In the genomic region with DNA sequence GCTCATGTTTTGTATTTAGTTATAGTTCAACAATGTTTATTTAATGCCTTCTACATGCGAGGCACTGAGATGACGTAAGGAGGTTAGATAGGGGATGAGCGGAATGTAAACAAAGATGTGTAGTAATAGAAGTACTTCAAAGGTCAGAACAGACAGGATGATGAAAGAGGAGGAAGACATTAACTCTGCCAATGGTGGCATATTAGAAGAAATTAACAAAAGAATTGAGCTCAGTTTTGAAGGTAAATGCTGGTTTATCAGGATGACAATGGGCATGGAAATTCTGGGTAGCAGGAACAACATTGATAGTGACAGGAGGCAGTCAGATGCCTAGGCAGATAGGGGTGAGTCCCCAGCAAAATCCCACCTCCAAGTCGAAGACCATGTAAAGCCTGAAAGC, we compare ENCODE assay signal across 12 cellular contexts.
DNase-seq lines count a peak whose midpoint lies in the region; ATAC-seq, FAIRE-seq and TF ChIP-seq lines count a peak whose summit lies in the region.
"Had no signal": no experiment of that assay in that cellular context is flagged by ENCODE, and none has a peak within 500 bp of the region (broad histone marks: within the 10 kb centered on the region; RNA-seq: fewer than 3 reads in every experiment).

No MANE protein-coding gene starts in this region.

- H3K4me3 ChIP-seq in AG04449 (ENCODE audit: low read depth, low read length), result no peak overlapping the region
- H3K4me3 ChIP-seq in HEK293 (ENCODE audit: low read depth, low read length), result no peak overlapping the region
- H3K4me3 ChIP-seq in PC-9, result no peak overlapping the region
- H3K4me3 ChIP-seq in fibroblast of pulmonary artery (replicated peaks; ENCODE audit: low read depth, low read length), result no peak overlapping the region
- no peak overlapping the region for H3K4me3 ChIP-seq in uterus
- H3K4me3 ChIP-seq: lung had no signal

- no peak overlapping the region for H3K27ac ChIP-seq in HEK293 (ENCODE audit: extremely low read depth, low read depth, low read length)
- 0 out of 2 replicates have a peak overlapping the region, but pooled peaks have one; percentile 23 for H3K27ac ChIP-seq in PC-9
- no peak overlapping the region for H3K27ac ChIP-seq in uterus

- no peaks in the 10 kb centered on the region for H3K27me3 ChIP-seq in PC-9 (ENCODE audit: insufficient read depth, low read depth)
- no peaks in the 10 kb centered on the region for H3K27me3 ChIP-seq in uterus

- no peak for FAIRE-seq in GM19239 (lab: Jason Lieb, UNC)

- ATAC-seq in GM21786 (IDR thresholded peaks at IDR 0.05; ENCODE audit: unreplicated experiment), result no peak

- DNase-seq in AG04449 (ENCODE audit: low read depth, low spot score), result peak; percentile 88
- DNase-seq in PC-9, result no peak
- DNase-seq in fibroblast of pulmonary artery (ENCODE audit: low read depth), result peak; percentile 82
- no peak for DNase-seq in uterus
- no peak for DNase-seq in GM19239 (ENCODE audit: insufficient read length, low spot score)
- no peak for DNase-seq in KG1 (lab: John Stamatoyannopoulos, UW)
- DNase-seq: cortex of kidney, NCI-H187, occipital lobe had no signal

- POLR2A ChIA-PET in AG04449 (lab: Yijun Ruan, JAX) (interaction anchor here (0.7 kb wide), 1 partner anchor 27 kb away, joined by 3 read pairs; no protein-coding TSS in a partner anchor), HEK293 (lab: Yijun Ruan, JAX) (no interaction called here), PC-9 (lab: Charles Lee; ENCODE audit: unreplicated experiment) (interaction anchor here (0.7 kb wide), 1 partner anchor 11 kb away, joined by 4 read pairs; no protein-coding TSS in a partner anchor)

- CTCF ChIA-PET in AG04449 (lab: Yijun Ruan, JAX) (interaction anchor here (1.2 to 1.4 kb wide), 2 partner anchors 11 to 225 kb away, joined by 3 read pairs; no protein-coding TSS in a partner anchor), HEK293 (lab: Yijun Ruan, JAX) (interaction anchor here (0.6 to 1.0 kb wide), 2 partner anchors 41 to 105 kb away, joined by 3 read pairs; no protein-coding TSS in a partner anchor), PC-9 (lab: Charles Lee) (no interaction called here)

- H3K4me1 ChIP-seq in HEK293 (ENCODE audit: control insufficient read depth, insufficient read depth, low read length), result no peaks in the 10 kb centered on the region
- peaks cover 54% of the 10 kb centered on the region for H3K4me1 ChIP-seq in PC-9 (replicated peaks; ENCODE audit: insufficient read depth)
- no peaks in the 10 kb centered on the region for H3K4me1 ChIP-seq in uterus

- H3K36me3 ChIP-seq in HEK293 (ENCODE audit: control insufficient read depth in 2 of 2, insufficient read depth in 1 of 2, low read length in 2 of 2) (no peaks in the 10 kb centered on the region), PC-9 (ENCODE audit: low read depth) (no peaks in the 10 kb centered on the region), uterus (no peaks in the 10 kb centered on the region)

- no peak overlapping the region for H3K4me2 ChIP-seq in PC-9

- H3K9me2 ChIP-seq in PC-9 (ENCODE audit: insufficient read depth), result no peaks in the 10 kb centered on the region

- no peaks in the 10 kb centered on the region for H4K20me1 ChIP-seq in PC-9 (ENCODE audit: insufficient read depth)

- H3F3A ChIP-seq in PC-9 (ENCODE audit: insufficient read depth, low read depth), result peaks cover 23% of the 10 kb centered on the region

- no peaks in the 10 kb centered on the region for H3K9me3 ChIP-seq in HEK293 (ENCODE audit: control insufficient read depth, insufficient read depth, low read depth, low read length)
- peaks cover 3% of the 10 kb centered on the region; the same call in 1 of the 2 replicates for H3K9me3 ChIP-seq in PC-9 (ENCODE audit: insufficient read depth, low read depth)
- H3K9me3 ChIP-seq in uterus, result no peaks in the 10 kb centered on the region

- H2AFZ ChIP-seq in PC-9, result no peak overlapping the region

- no peaks in the 10 kb centered on the region for H3K79me2 ChIP-seq in PC-9 (ENCODE audit: low read depth)

- TF ChIP-seq POLR2A in uterus (IDR thresholded peaks at IDR 0.05), result no peak

- TF ChIP-seq CTCF in AG04449 (IDR thresholded peaks at IDR 0.05; ENCODE audit: insufficient read depth, low read length, missing control alignments), result no peak
- no peak for TF ChIP-seq CTCF in HEK293 (tag by site-specific recombination; IDR thresholded peaks at IDR 0.05)
- TF ChIP-seq CTCF in PC-9 (conservative IDR thresholded peaks at IDR 0.05), result no peak
- TF ChIP-seq CTCF in fibroblast of pulmonary artery (IDR thresholded peaks at IDR 0.05; ENCODE audit: low read length, missing control alignments), result no peak
- TF ChIP-seq CTCF in uterus (IDR thresholded peaks at IDR 0.05), result no peak

- intact Hi-C loops in PC-9 (cut with micrococcal nuclease; ENCODE audit: unreplicated experiment), result no loop called here
- intact Hi-C loops in uterus (cut with DNase I; ENCODE audit: low total_unique reads), result no loop called here

- no TSS peak for BruUV-seq in PC-9 (replicated peaks; lab: Mats Ljungman, UMichigan)

TF ChIP-seq in HEK293, 187 proteins besides CTCF, POLR2A, EP300 and RAD21 (continues in another document):
- TF ChIP-seq, protein P1, sequence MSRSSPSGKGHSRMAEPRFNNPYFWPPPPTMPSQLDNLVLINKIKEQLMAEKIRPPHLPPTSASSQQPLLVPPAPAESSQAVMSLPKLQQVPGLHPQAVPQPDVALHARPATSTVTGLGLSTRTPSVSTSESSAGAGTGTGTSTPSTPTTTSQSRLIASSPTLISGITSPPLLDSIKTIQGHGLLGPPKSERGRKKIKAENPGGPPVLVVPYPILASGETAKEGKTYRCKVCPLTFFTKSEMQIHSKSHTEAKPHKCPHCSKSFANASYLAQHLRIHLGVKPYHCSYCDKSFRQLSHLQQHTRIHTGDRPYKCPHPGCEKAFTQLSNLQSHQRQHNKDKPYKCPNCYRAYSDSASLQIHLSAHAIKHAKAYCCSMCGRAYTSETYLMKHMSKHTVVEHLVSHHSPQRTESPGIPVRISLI (tag by site-specific recombination; IDR thresholded peaks at IDR 0.05), result no peak
- TF ChIP-seq ZNF280C (tag by site-specific recombination; IDR thresholded peaks at IDR 0.05) (no peak), ZNF658 (tag by site-specific recombination; IDR thresholded peaks at IDR 0.05) (no peak), ZNF521 (tag by site-specific recombination; IDR thresholded peaks at IDR 0.05) (no peak)
- TF ChIP-seq, protein P2, sequence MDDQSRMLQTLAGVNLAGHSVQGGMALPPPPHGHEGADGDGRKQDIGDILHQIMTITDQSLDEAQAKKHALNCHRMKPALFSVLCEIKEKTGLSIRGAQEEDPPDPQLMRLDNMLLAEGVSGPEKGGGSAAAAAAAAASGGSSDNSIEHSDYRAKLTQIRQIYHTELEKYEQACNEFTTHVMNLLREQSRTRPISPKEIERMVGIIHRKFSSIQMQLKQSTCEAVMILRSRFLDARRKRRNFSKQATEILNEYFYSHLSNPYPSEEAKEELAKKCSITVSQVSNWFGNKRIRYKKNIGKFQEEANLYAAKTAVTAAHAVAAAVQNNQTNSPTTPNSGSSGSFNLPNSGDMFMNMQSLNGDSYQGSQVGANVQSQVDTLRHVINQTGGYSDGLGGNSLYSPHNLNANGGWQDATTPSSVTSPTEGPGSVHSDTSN (CRISPR knock-in tag; IDR thresholded peaks at IDR 0.05), result no peak
- TF ChIP-seq, protein P3, sequence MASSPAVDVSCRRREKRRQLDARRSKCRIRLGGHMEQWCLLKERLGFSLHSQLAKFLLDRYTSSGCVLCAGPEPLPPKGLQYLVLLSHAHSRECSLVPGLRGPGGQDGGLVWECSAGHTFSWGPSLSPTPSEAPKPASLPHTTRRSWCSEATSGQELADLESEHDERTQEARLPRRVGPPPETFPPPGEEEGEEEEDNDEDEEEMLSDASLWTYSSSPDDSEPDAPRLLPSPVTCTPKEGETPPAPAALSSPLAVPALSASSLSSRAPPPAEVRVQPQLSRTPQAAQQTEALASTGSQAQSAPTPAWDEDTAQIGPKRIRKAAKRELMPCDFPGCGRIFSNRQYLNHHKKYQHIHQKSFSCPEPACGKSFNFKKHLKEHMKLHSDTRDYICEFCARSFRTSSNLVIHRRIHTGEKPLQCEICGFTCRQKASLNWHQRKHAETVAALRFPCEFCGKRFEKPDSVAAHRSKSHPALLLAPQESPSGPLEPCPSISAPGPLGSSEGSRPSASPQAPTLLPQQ (tag by site-specific recombination; IDR thresholded peaks at IDR 0.05), result no peak

Comparison
In these comparisons a context has a peak if more than half of its experiments do, and no peak if none do; other contexts are left out.
1. DNase-seq: peak in AG04449 (single experiment) and fibroblast of pulmonary artery (single experiment); none in PC-9 (0 of 2), uterus (0 of 2), GM19239 (single experiment) and KG1 (single experiment).